In genomic region chr1:26531651-26532131, GRCh38 we compare ENCODE assay signal across 8 cellular contexts. TPM values are rescaled to one million over a fixed set of nuclear protein-coding genes. Genes with fewer than 3 reads are reported as not detected.
DNase-seq lines count a peak whose midpoint lies in the region; ATAC-seq, FAIRE-seq and TF ChIP-seq lines count a peak whose summit lies in the region.

No MANE protein-coding gene starts in this region.

- intact Hi-C loops in esophagus squamous epithelium (cut with DNase I), result no loop called here
- intact Hi-C loops in pancreas (cut with DNase I), result no loop called here

- peak; percentile 17 for DNase-seq in GM13976 (ENCODE audit: low spot score)
- DNase-seq in NCI-H526 treated with DMSO at 0.1 percent for 48 hours (lab: John Stamatoyannopoulos, UW), result peak; percentile 35
- DNase-seq in esophagus squamous epithelium (lab: John Stamatoyannopoulos, UW), result no peak
- peak; percentile 69 to 92 (median 80) for DNase-seq in pancreas
- DNase-seq in AML-193 (lab: John Stamatoyannopoulos, UW), result no peak
- DNase-seq in NAMALWA (ENCODE audit: low spot score), result no peak
- no peak for DNase-seq in NCI-H226

- no peak for TF ChIP-seq POLR2A in esophagus squamous epithelium (IDR thresholded peaks at IDR 0.05)

- no peaks in the 10 kb centered on the region for H3K9me3 ChIP-seq in esophagus squamous epithelium
- no peaks in the 10 kb centered on the region for H3K9me3 ChIP-seq in pancreas

- H3K36me3 ChIP-seq in esophagus squamous epithelium, result peaks cover 0 to 5% (median 0%) of the 10 kb centered on the region in 3 donors
- H3K36me3 ChIP-seq in pancreas, result no peaks in the 10 kb centered on the region

- peak overlapping the region; percentile 82 to 91 (median 89) for H3K27ac ChIP-seq in esophagus squamous epithelium
- peak overlapping the region; percentile 78 to 89 (median 84) for H3K27ac ChIP-seq in pancreas

- FAIRE-seq in pancreas (lab: Jason Lieb, UNC), result no peak

- in situ Hi-C loops in GM13976 (cut with MboI; ENCODE audit: low sequenced_read_pairs, unreplicated experiment), result no loop called here

- 26 to 89% methylated on average over 1 to 3 of the region's 12 CpGs for WGBS in esophagus squamous epithelium, 2 donors
- WGBS in pancreas, 2 donors, result 24 to 42% methylated on average over 12 of the region's 12 CpGs

- H3K4me3 ChIP-seq in esophagus squamous epithelium, result peak overlapping the region; percentile 7 to 92 (median 74)
- peak overlapping the region in 2 of 4 donors; percentile 75 to 83 for H3K4me3 ChIP-seq in pancreas

- H3K4me1 ChIP-seq in esophagus squamous epithelium (peaks cover 22 to 44% (median 24%) of the 10 kb centered on the region in 3 donors), pancreas (peaks cover 4 to 33% (median 21%) of the 10 kb centered on the region in 3 donors)

- TF ChIP-seq CTCF in GM13976 (IDR thresholded peaks at IDR 0.05; ENCODE audit: borderline replicate concordance, control extremely low read depth, extremely low read depth, insufficient read depth, missing control alignments), result no peak
- no peak for TF ChIP-seq CTCF in esophagus squamous epithelium (IDR thresholded peaks at IDR 0.05)
- TF ChIP-seq CTCF in pancreas (IDR thresholded peaks at IDR 0.05), result no peak

- peak; percentile 53 to 68 (median 60) for ATAC-seq in pancreas
- ATAC-seq in GM19455 (IDR thresholded peaks at IDR 0.05; ENCODE audit: unreplicated experiment), result no peak

- H3K27me3 ChIP-seq in esophagus squamous epithelium, result peaks cover 0 to 19% (median 0%) of the 10 kb centered on the region in 4 donors
- no peaks in the 10 kb centered on the region for H3K27me3 ChIP-seq in pancreas

RNA-seq across cellular contexts. Expression of gene RPS6KA1, which starts 2.1 kb away (rescaled TPM):
- total RNA-seq in esophagus squamous epithelium, result 10 to 100 TPM; 24.0 to 49.7 (median 37.7) TPM
- 10 to 100 TPM; 16.9 to 32.2 (median 20.0) TPM for total RNA-seq in pancreas
- 10 to 100 TPM; 13.6 to 13.7 TPM for polyA plus RNA-seq in pancreas

RNA-seq across cellular contexts. Expression of gene HMGN2, which starts 59.5 kb away (rescaled TPM):
- total RNA-seq in esophagus squamous epithelium (100 to 1,000 TPM; 105 to 312 (median 243) TPM), pancreas (100 to 1,000 TPM; 102 to 192 (median 143) TPM)
- polyA plus RNA-seq in pancreas, result 100 to 1,000 TPM; 178 to 438 TPM

Comparison
In these comparisons a context has a peak if more than half of its experiments do, and no peak if none do; other contexts are left out.
1. DNase-seq: peak in GM13976 (single experiment), NCI-H526 treated with DMSO at 0.1 percent for 48 hours (single experiment) and pancreas (6 of 6); none in esophagus squamous epithelium (single experiment), AML-193 (0 of 2), NAMALWA (single experiment) and NCI-H226 (single experiment).